Comparison of ENCODE assay signal across 1 cellular context in genomic region chr4:76058888-76059426, GRCh38.
TF ChIP-seq lines count a peak whose summit lies in the region.

No MANE protein-coding gene starts in this region.

TF ChIP-seq in GM12878, 131 proteins besides CTCF, POLR2A, EP300 and RAD21:
- TF ChIP-seq, protein P1, sequence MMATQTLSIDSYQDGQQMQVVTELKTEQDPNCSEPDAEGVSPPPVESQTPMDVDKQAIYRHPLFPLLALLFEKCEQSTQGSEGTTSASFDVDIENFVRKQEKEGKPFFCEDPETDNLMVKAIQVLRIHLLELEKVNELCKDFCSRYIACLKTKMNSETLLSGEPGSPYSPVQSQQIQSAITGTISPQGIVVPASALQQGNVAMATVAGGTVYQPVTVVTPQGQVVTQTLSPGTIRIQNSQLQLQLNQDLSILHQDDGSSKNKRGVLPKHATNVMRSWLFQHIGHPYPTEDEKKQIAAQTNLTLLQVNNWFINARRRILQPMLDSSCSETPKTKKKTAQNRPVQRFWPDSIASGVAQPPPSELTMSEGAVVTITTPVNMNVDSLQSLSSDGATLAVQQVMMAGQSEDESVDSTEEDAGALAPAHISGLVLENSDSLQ (IDR thresholded peaks at IDR 0.05): peak; percentile 88
- no peak for TF ChIP-seq HDGF (IDR thresholded peaks at IDR 0.05)
